10 cellular contexts compared by ENCODE assay signal in genomic region chr14:73239463-73240241, GRCh38. TPM values are rescaled to one million over a fixed set of nuclear protein-coding genes. Genes with fewer than 3 reads are reported as not detected.
A peak's percentile ranks its signal among the peaks of the same experiment; 100 is the strongest.
DNase-seq lines count a peak whose midpoint lies in the region; ATAC-seq and TF ChIP-seq lines count a peak whose summit lies in the region.
"Had no signal": no experiment of that assay in that cellular context is flagged by ENCODE, and none has a peak within 500 bp of the region (broad histone marks: within the 10 kb centered on the region; RNA-seq: fewer than 3 reads in every experiment).

No MANE protein-coding gene starts in this region.

- H3K79me2 ChIP-seq in neural progenitor cell (ENCODE audit: low read depth), result peaks cover 13% of the 10 kb centered on the region

- H3K4me1 Mint-ChIP-seq in neural progenitor cell, result peaks cover 47% of the 10 kb centered on the region

- H3K36me3 ChIP-seq in SK-N-MC (ENCODE audit: insufficient read depth, low read length), result no peaks in the 10 kb centered on the region
- no peaks in the 10 kb centered on the region for H3K36me3 ChIP-seq in neural progenitor cell

- peaks cover 33% of the 10 kb centered on the region for H3F3A ChIP-seq in neural progenitor cell (ENCODE audit: low read depth)

- peak overlapping the region; percentile 69 for H3K4me2 ChIP-seq in neural progenitor cell
- H3K4me2 ChIP-seq: KMS-11 had no signal

- peak overlapping the region; percentile 62 for H3K4me3 Mint-ChIP-seq in neural progenitor cell

- H3K9ac ChIP-seq in SK-N-MC (ENCODE audit: insufficient read length), result peak overlapping the region; percentile 59
- no peak overlapping the region for H3K9ac ChIP-seq in neural progenitor cell
- H3K9ac ChIP-seq: KMS-11 had no signal

- peaks cover 9% of the 10 kb centered on the region for H4K20me1 ChIP-seq in neural progenitor cell (ENCODE audit: low read depth)

- ATAC-seq in HG02973 (IDR thresholded peaks at IDR 0.05; ENCODE audit: unreplicated experiment), result no peak

- H3K4me3 ChIP-seq in SK-N-MC (peak overlapping the region; percentile 45), neural progenitor cell (peak overlapping the region; percentile 37)

- DNase-seq in Ammon's horn (ENCODE audit: low spot score) (peak; percentile 56), SK-N-MC (ENCODE audit: low read depth, low spot score) (no peak), fibroblast of the conjunctiva (ENCODE audit: low read depth) (peak; percentile 35), neural progenitor cell (ENCODE audit: low spot score) (peak; percentile 67), NCI-H774 (lab: John Stamatoyannopoulos, UW) (no peak), NCI-H146 (lab: John Stamatoyannopoulos, UW) (no peak)
- no peak for DNase-seq in activated CD4-positive, alpha-beta T cell treated with anti-CD3 and anti-CD28 coated beads, Interleukin-2, amount 50 U/mL, for 1 hour

- H3K9me3 Mint-ChIP-seq in neural progenitor cell, result no peaks in the 10 kb centered on the region
- H3K9me3 Mint-ChIP-seq: activated naive CD4-positive, alpha-beta T cell treated with anti-CD3 and anti-CD28 coated beads, Interleukin-2, amount 50 U/mL, for 72 hours had no signal

- no peaks in the 10 kb centered on the region for H3K36me3 Mint-ChIP-seq in neural progenitor cell

- peaks cover 46% of the 10 kb centered on the region for H3K27me3 ChIP-seq in neural progenitor cell

- no peak overlapping the region for H3K27ac Mint-ChIP-seq in neural progenitor cell
- H3K27ac Mint-ChIP-seq: activated naive CD4-positive, alpha-beta T cell treated with anti-CD3 and anti-CD28 coated beads, Interleukin-2, amount 50 U/mL, for 72 hours had no signal

- H3K27me3 Mint-ChIP-seq in neural progenitor cell (ENCODE audit: insufficient read depth, low read depth), result peaks cover 37% of the 10 kb centered on the region

- H3K9me3 ChIP-seq in SK-N-MC (ENCODE audit: low read depth, low read length) (no peaks in the 10 kb centered on the region), neural progenitor cell (ENCODE audit: low read depth) (no peaks in the 10 kb centered on the region)

- H3K4me1 ChIP-seq in neural progenitor cell, result peaks cover 51% of the 10 kb centered on the region

- TF ChIP-seq CTCF in neural progenitor cell (IDR thresholded peaks at IDR 0.05), result no peak

- no peak overlapping the region for H2AFZ ChIP-seq in neural progenitor cell (replicated peaks)

- peak overlapping the region; percentile 75 for H3K27ac ChIP-seq in SK-N-MC
- H3K27ac ChIP-seq in neural progenitor cell, result no peak overlapping the region
- H3K27ac ChIP-seq: KMS-11 had no signal

RNA-seq across cellular contexts. Expression of gene PAPLN, which starts 2.3 kb away (rescaled TPM):
- 17.3 and 23.7 TPM in 2 replicates for total RNA-seq in neural progenitor cell (ENCODE audit: low replicate concordance)

Comparison
In these comparisons a context has a peak if more than half of its experiments do, and no peak if none do; other contexts are left out.
1. DNase-seq: peak in Ammon's horn (single experiment), fibroblast of the conjunctiva (single experiment) and neural progenitor cell (single experiment); none in SK-N-MC (single experiment), activated CD4-positive, alpha-beta T cell treated with anti-CD3 and anti-CD28 coated beads, Interleukin-2, amount 50 U/mL, for 1 hour (single experiment), NCI-H774 (single experiment) and NCI-H146 (single experiment).